ENCODE assay signal across 17 cellular contexts in genomic region chr1:6010554-6010953, GRCh38. TPM values are rescaled to one million over a fixed set of nuclear protein-coding genes. Genes with fewer than 3 reads are reported as not detected.
DNase-seq lines count a peak whose midpoint lies in the region; ATAC-seq and TF ChIP-seq lines count a peak whose summit lies in the region.
"Had no signal": no experiment of that assay in that cellular context is flagged by ENCODE, and none has a peak within 500 bp of the region (broad histone marks: within the 10 kb centered on the region; RNA-seq: fewer than 3 reads in every experiment).

No MANE protein-coding gene starts in this region.

- no peak overlapping the region for H3K4me3 Mint-ChIP-seq in activated CD4-positive, alpha-beta T cell treated with anti-CD3 and anti-CD28 coated beads, Interleukin-2, amount 10 ng/mL, durations not matched to agents 24 days and 14 days
- no peak overlapping the region for H3K4me3 Mint-ChIP-seq in activated CD4-positive, alpha-beta T cell treated with anti-CD3 and anti-CD28 coated beads for 36 hours
- no peak overlapping the region for H3K4me3 Mint-ChIP-seq in WTC11
- no peak overlapping the region for H3K4me3 Mint-ChIP-seq in memory B cell
- no peak overlapping the region for H3K4me3 Mint-ChIP-seq in stimulated activated memory B cell treated with anti-CD40 and anti-IgM and Interleukin-4, amounts not matched to agents 10 μg/mL and 1 μg/mL and 100 μg/mL, for 72 hours

- no peak for ATAC-seq in activated CD4-positive, alpha-beta T cell treated with anti-CD3 and anti-CD28 coated beads for 36 hours
- peak; percentile 44 for ATAC-seq in WTC11
- ATAC-seq in memory B cell (ENCODE audit: low read depth), result no peak
- no peak for ATAC-seq in stimulated activated memory B cell treated with anti-CD40 and anti-IgM and Interleukin-4, amounts not matched to agents 10 μg/mL and 1 μg/mL and 100 μg/mL, for 72 hours
- ATAC-seq: HCT116 had no signal

- peak overlapping the region; percentile 64 for H3K27ac Mint-ChIP-seq in activated CD4-positive, alpha-beta T cell treated with anti-CD3 and anti-CD28 coated beads, Interleukin-2, amount 10 ng/mL, durations not matched to agents 24 days and 14 days
- H3K27ac Mint-ChIP-seq in activated CD4-positive, alpha-beta T cell treated with anti-CD3 and anti-CD28 coated beads for 36 hours, result no peak overlapping the region
- no peak overlapping the region for H3K27ac Mint-ChIP-seq in WTC11
- H3K27ac Mint-ChIP-seq in memory B cell, result peak overlapping the region; percentile 68
- peak overlapping the region; percentile 66 for H3K27ac Mint-ChIP-seq in stimulated activated memory B cell treated with anti-CD40 and anti-IgM and Interleukin-4, amounts not matched to agents 10 μg/mL and 1 μg/mL and 100 μg/mL, for 72 hours

- H3K9me3 Mint-ChIP-seq in activated CD4-positive, alpha-beta T cell treated with anti-CD3 and anti-CD28 coated beads, Interleukin-2, amount 10 ng/mL, durations not matched to agents 24 days and 14 days, result no peaks in the 10 kb centered on the region
- H3K9me3 Mint-ChIP-seq in activated CD4-positive, alpha-beta T cell treated with anti-CD3 and anti-CD28 coated beads for 36 hours (ENCODE audit: low read depth), result no peaks in the 10 kb centered on the region
- H3K9me3 Mint-ChIP-seq in WTC11 (no peaks in the 10 kb centered on the region), memory B cell (no peaks in the 10 kb centered on the region)
- peaks cover 3% of the 10 kb centered on the region for H3K9me3 Mint-ChIP-seq in stimulated activated memory B cell treated with anti-CD40 and anti-IgM and Interleukin-4, amounts not matched to agents 10 μg/mL and 1 μg/mL and 100 μg/mL, for 72 hours

- H3K36me3 Mint-ChIP-seq in activated CD4-positive, alpha-beta T cell treated with anti-CD3 and anti-CD28 coated beads, Interleukin-2, amount 10 ng/mL, durations not matched to agents 24 days and 14 days (ENCODE audit: low read depth), result peaks cover 31% of the 10 kb centered on the region
- H3K36me3 Mint-ChIP-seq in activated CD4-positive, alpha-beta T cell treated with anti-CD3 and anti-CD28 coated beads for 36 hours (ENCODE audit: low read depth), result peaks cover 10% of the 10 kb centered on the region
- H3K36me3 Mint-ChIP-seq in WTC11, result no peaks in the 10 kb centered on the region
- H3K36me3 Mint-ChIP-seq in memory B cell, result peaks cover 8% of the 10 kb centered on the region
- H3K36me3 Mint-ChIP-seq in stimulated activated memory B cell treated with anti-CD40 and anti-IgM and Interleukin-4, amounts not matched to agents 10 μg/mL and 1 μg/mL and 100 μg/mL, for 72 hours, result peaks cover 12% of the 10 kb centered on the region

- peaks cover 6% of the 10 kb centered on the region for H3K4me1 Mint-ChIP-seq in activated CD4-positive, alpha-beta T cell treated with anti-CD3 and anti-CD28 coated beads, Interleukin-2, amount 10 ng/mL, durations not matched to agents 24 days and 14 days
- peaks cover 14% of the 10 kb centered on the region for H3K4me1 Mint-ChIP-seq in activated CD4-positive, alpha-beta T cell treated with anti-CD3 and anti-CD28 coated beads for 36 hours
- H3K4me1 Mint-ChIP-seq in WTC11, result no peaks in the 10 kb centered on the region
- H3K4me1 Mint-ChIP-seq in memory B cell, result peaks cover 14% of the 10 kb centered on the region
- peaks cover 30% of the 10 kb centered on the region for H3K4me1 Mint-ChIP-seq in stimulated activated memory B cell treated with anti-CD40 and anti-IgM and Interleukin-4, amounts not matched to agents 10 μg/mL and 1 μg/mL and 100 μg/mL, for 72 hours

- CTCF ChIA-PET in activated CD4-positive, alpha-beta T cell treated with anti-CD3 and anti-CD28 coated beads for 36 hours (lab: Charles Lee), result interaction anchor here (0.7 kb wide), 1 partner anchor 15 kb away, joined by 3 read pairs; no protein-coding TSS in a partner anchor
- CTCF ChIA-PET in WTC11 (lab: Charles Lee), result interaction anchor here (0.6 to 2.1 kb wide), 6 partner anchors 12 to 72 kb away, joined by 3 to 9 read pairs (median 4); no protein-coding TSS in a partner anchor

- POLR2A ChIA-PET in activated CD4-positive, alpha-beta T cell treated with anti-CD3 and anti-CD28 coated beads for 36 hours (lab: Charles Lee), result no interaction called here
- POLR2A ChIA-PET in WTC11 (lab: Charles Lee), result no interaction called here

- intact Hi-C loops in activated CD4-positive, alpha-beta T cell treated with anti-CD3 and anti-CD28 coated beads, Interleukin-2, amount 10 ng/mL, durations not matched to agents 24 days and 14 days (cut with micrococcal nuclease), result no loop called here
- intact Hi-C loops in activated CD4-positive, alpha-beta T cell treated with anti-CD3 and anti-CD28 coated beads for 36 hours (cut with DNase I, micrococcal nuclease), result no loop called here

- DNase-seq in activated CD4-positive, alpha-beta T cell treated with anti-CD3 and anti-CD28 coated beads, Interleukin-2, amount 10 ng/mL, durations not matched to agents 24 days and 14 days, result no peak
- DNase-seq in activated CD4-positive, alpha-beta T cell treated with anti-CD3 and anti-CD28 coated beads for 36 hours, result no peak
- DNase-seq in WTC11 (ENCODE audit: low spot score), result no peak
- DNase-seq in memory B cell (ENCODE audit: low spot score in 2 of 2), result no peak
- DNase-seq in stimulated activated CD4-positive, alpha-beta T cell treated with anti-CD3 and anti-CD28 coated beads, Interleukin-12 subunit alpha, Interleukin-12 subunit beta, amount 100 ng/mL, for 4 hours, result no peak
- no peak for DNase-seq in stimulated activated CD4-positive, alpha-beta T cell treated with anti-CD3 and anti-CD28 coated beads, Interleukin-15, amount 100 ng/mL, for 24 hours
- no peak for DNase-seq in NCI-H510A (lab: John Stamatoyannopoulos, UW)
- DNase-seq: C1 segment of cervical spinal cord, DMS153, Kasumi-1, NCI-H2081, NCI-H226, NCI-H748 treated with DMSO at 0.1 percent for 48 hours, Peyer's patch, SIG-M5 had no signal

- no peak for TF ChIP-seq CTCF in WTC11 (IDR thresholded peaks at IDR 0.05)

- no peaks in the 10 kb centered on the region for H3K27me3 Mint-ChIP-seq in activated CD4-positive, alpha-beta T cell treated with anti-CD3 and anti-CD28 coated beads, Interleukin-2, amount 10 ng/mL, durations not matched to agents 24 days and 14 days
- H3K27me3 Mint-ChIP-seq in activated CD4-positive, alpha-beta T cell treated with anti-CD3 and anti-CD28 coated beads for 36 hours, result no peaks in the 10 kb centered on the region
- H3K27me3 Mint-ChIP-seq in WTC11 (ENCODE audit: low read depth) (no peaks in the 10 kb centered on the region; the same call in 1 of the 2 replicates), memory B cell (no peaks in the 10 kb centered on the region)
- no peaks in the 10 kb centered on the region for H3K27me3 Mint-ChIP-seq in stimulated activated memory B cell treated with anti-CD40 and anti-IgM and Interleukin-4, amounts not matched to agents 10 μg/mL and 1 μg/mL and 100 μg/mL, for 72 hours

TF ChIP-seq in WTC11, 78 proteins besides CTCF, POLR2A, EP300 and RAD21 (continues in another document):
- no peak for TF ChIP-seq SMAD4 (CRISPR knock-in tag; IDR thresholded peaks at IDR 0.05)
- TF ChIP-seq MLX (CRISPR knock-in tag; IDR thresholded peaks at IDR 0.05), result no peak
- no peak for TF ChIP-seq ZNF263 (CRISPR knock-in tag; IDR thresholded peaks at IDR 0.05; ENCODE audit: low read depth)
- no peak for TF ChIP-seq HMGA2 (CRISPR knock-in tag; IDR thresholded peaks at IDR 0.05)
- TF ChIP-seq, protein P1, sequence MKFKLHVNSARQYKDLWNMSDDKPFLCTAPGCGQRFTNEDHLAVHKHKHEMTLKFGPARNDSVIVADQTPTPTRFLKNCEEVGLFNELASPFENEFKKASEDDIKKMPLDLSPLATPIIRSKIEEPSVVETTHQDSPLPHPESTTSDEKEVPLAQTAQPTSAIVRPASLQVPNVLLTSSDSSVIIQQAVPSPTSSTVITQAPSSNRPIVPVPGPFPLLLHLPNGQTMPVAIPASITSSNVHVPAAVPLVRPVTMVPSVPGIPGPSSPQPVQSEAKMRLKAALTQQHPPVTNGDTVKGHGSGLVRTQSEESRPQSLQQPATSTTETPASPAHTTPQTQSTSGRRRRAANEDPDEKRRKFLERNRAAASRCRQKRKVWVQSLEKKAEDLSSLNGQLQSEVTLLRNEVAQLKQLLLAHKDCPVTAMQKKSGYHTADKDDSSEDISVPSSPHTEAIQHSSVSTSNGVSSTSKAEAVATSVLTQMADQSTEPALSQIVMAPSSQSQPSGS (CRISPR knock-in tag; IDR thresholded peaks at IDR 0.05; ENCODE audit: borderline replicate concordance, low read depth), result no peak
- TF ChIP-seq, protein P2, sequence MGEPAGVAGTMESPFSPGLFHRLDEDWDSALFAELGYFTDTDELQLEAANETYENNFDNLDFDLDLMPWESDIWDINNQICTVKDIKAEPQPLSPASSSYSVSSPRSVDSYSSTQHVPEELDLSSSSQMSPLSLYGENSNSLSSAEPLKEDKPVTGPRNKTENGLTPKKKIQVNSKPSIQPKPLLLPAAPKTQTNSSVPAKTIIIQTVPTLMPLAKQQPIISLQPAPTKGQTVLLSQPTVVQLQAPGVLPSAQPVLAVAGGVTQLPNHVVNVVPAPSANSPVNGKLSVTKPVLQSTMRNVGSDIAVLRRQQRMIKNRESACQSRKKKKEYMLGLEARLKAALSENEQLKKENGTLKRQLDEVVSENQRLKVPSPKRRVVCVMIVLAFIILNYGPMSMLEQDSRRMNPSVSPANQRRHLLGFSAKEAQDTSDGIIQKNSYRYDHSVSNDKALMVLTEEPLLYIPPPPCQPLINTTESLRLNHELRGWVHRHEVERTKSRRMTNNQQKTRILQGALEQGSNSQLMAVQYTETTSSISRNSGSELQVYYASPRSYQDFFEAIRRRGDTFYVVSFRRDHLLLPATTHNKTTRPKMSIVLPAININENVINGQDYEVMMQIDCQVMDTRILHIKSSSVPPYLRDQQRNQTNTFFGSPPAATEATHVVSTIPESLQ (CRISPR knock-in tag; IDR thresholded peaks at IDR 0.05), result no peak

RNA-seq across cellular contexts. Expression of gene NPHP4, which starts 18.3 kb away (rescaled TPM):
- total RNA-seq in activated CD4-positive, alpha-beta T cell treated with anti-CD3 and anti-CD28 coated beads, Interleukin-2, amount 10 ng/mL, durations not matched to agents 24 days and 14 days, result 20.0 and 21.0 TPM in 2 replicates
- total RNA-seq in activated CD4-positive, alpha-beta T cell treated with anti-CD3 and anti-CD28 coated beads for 36 hours, result 10 to 100 TPM; 12.9 to 14.1 TPM
- total RNA-seq in WTC11 (2021), result 10.6 to 16.8 TPM (median 12.0 TPM) in 3 replicates

RNA-seq across cellular contexts. Expression of gene KCNAB2, which starts 35.1 kb away (rescaled TPM):
- total RNA-seq in activated CD4-positive, alpha-beta T cell treated with anti-CD3 and anti-CD28 coated beads, Interleukin-2, amount 10 ng/mL, durations not matched to agents 24 days and 14 days, result 261 and 262 TPM in 2 replicates
- 100 to 1,000 TPM; 231 to 258 TPM for total RNA-seq in activated CD4-positive, alpha-beta T cell treated with anti-CD3 and anti-CD28 coated beads for 36 hours
- total RNA-seq in WTC11 (2021), result 9.3 to 10.3 TPM (median 9.6 TPM) in 3 replicates

Comparison
In these comparisons a context has a peak if more than half of its experiments do, and no peak if none do; other contexts are left out.
1. H3K27ac Mint-ChIP-seq: peak in activated CD4-positive, alpha-beta T cell treated with anti-CD3 and anti-CD28 coated beads, Interleukin-2, amount 10 ng/mL, durations not matched to agents 24 days and 14 days (single experiment), memory B cell (single experiment) and stimulated activated memory B cell treated with anti-CD40 and anti-IgM and Interleukin-4, amounts not matched to agents 10 μg/mL and 1 μg/mL and 100 μg/mL, for 72 hours (single experiment); none in activated CD4-positive, alpha-beta T cell treated with anti-CD3 and anti-CD28 coated beads for 36 hours (single experiment) and WTC11 (single experiment).
2. RNA of gene KCNAB2, which starts 35.1 kb away (total RNA-seq): 261 to 262 TPM in activated CD4-positive, alpha-beta T cell treated with anti-CD3 and anti-CD28 coated beads, Interleukin-2, amount 10 ng/mL, durations not matched to agents 24 days and 14 days and 231 to 258 TPM in activated CD4-positive, alpha-beta T cell treated with anti-CD3 and anti-CD28 coated beads for 36 hours; 9.3 to 10.3 TPM in WTC11; every median in the first group is over 10 times any median in the second.